In the genomic region with DNA sequence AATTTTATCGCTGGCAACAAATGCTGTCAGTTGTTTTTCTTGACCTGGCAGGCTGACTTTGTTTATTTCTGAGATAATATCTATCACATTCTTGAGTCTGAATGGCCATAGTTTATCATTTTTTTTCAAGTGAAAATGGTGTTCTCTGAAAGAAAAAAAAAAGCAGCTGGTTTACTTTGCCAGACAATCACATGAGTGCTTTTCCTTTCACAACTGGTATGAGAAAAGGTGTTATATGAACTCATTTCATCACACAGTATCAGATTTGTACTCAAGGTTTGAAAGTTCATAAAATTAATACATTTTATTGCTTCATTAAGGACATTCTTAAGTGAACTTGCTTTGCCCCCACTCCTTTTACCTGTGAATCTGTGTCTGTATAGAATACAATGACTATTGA, we compare ENCODE assay signal across 8 cellular contexts. TPM values are rescaled to one million over a fixed set of nuclear protein-coding genes. Genes with fewer than 3 reads are reported as not detected.
"Had no signal": no experiment of that assay in that cellular context is flagged by ENCODE, and none has a peak within 500 bp of the region (broad histone marks: within the 10 kb centered on the region; RNA-seq: fewer than 3 reads in every experiment).

No MANE protein-coding gene starts in this region.

- H3K4me1 Mint-ChIP-seq: IgD-negative memory B cell had no signal

- ATAC-seq: HCT116 had no signal

- DNase-seq: GM23248, GOT3, H7, KBM-7 had no signal

- FAIRE-seq: HTR-8/SVneo had no signal

- H3K27ac ChIP-seq: GM23248 had no signal

- H3K27ac Mint-ChIP-seq: IgD-negative memory B cell had no signal

- H2AFZ ChIP-seq: GM23248 had no signal

- H3K36me3 Mint-ChIP-seq: IgD-negative memory B cell had no signal

- H3K4me3 ChIP-seq: GM23248, HAP-1 had no signal

- H3K4me3 Mint-ChIP-seq: IgD-negative memory B cell had no signal

- H3K9me3 Mint-ChIP-seq: IgD-negative memory B cell had no signal

- H3K36me3 ChIP-seq: HAP-1 had no signal

- H3K9ac ChIP-seq: GM23248 had no signal

RNA-seq across cellular contexts. Expression of gene PRLR, which starts 33.0 kb away (rescaled TPM):
- polyA plus RNA-seq: IgD-negative memory B cell had no signal
